Comparison of ENCODE assay signal across 7 cellular contexts in the genomic region with DNA sequence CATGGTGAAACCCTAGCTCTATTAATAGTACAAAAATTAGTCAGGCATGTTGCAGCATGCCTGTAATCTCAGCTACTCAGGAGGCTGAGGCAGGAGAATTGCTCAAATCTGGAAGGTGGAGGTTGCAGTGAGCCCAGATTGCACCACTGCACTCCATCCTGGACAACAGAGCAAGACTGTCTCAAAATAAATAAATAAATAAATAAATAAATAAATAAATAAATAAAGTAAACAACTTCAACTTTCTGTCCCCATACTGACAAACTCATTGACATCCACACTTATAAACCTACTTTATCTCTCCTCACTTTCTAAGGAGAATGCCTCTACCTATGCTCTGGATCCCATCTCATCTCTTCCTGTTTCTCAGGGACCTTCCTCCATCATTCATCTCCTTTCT.
A peak's percentile ranks its signal among the peaks of the same experiment; 100 is the strongest.
DNase-seq lines count a peak whose midpoint lies in the region; ATAC-seq, FAIRE-seq and TF ChIP-seq lines count a peak whose summit lies in the region.
"Not testable (repeated sequence)": the region's sequence is repeated elsewhere in the genome, so short reads cannot be mapped to it uniquely, and the experiment has no call there.

No MANE protein-coding gene starts in this region.

- TF ChIP-seq RAD21 in A549 (conservative IDR thresholded peaks at IDR 0.05 in 1 of 2, IDR thresholded peaks at IDR 0.05 in 1 of 2) = not testable (repeated sequence)

- H3K4me1 ChIP-seq in A549; HEK293 (ENCODE audit: control insufficient read depth, insufficient read depth, low read length); astrocyte (ENCODE audit: insufficient read depth, low read length); endothelial cell of umbilical vein (ENCODE audit: control insufficient read depth, extremely low read depth, insufficient read depth, low read length): not testable (repeated sequence)
- peaks cover 0 to 14% of the 10 kb centered on the region in 2 donors for H3K4me1 ChIP-seq in thyroid gland

- not testable (repeated sequence) for H3K4me3 Mint-ChIP-seq in HFFc6; astrocyte (ENCODE audit: unreplicated experiment)

- not testable (repeated sequence) for DNase-seq in A549 (ENCODE audit: low read depth in 1 of 2, low spot score in 1 of 2); HFFc6; astrocyte (ENCODE audit: low read depth); endothelial cell of umbilical vein (ENCODE audit: low read depth, low spot score); thyroid gland
- peak; percentile 2 for DNase-seq in NCI-H2171 treated with DMSO at 0.1 percent for 48 hours (lab: John Stamatoyannopoulos, UW)

- not testable (repeated sequence) for TF ChIP-seq POLR2A in A549 (IDR thresholded peaks at IDR 0.05; ENCODE audit: low read length); endothelial cell of umbilical vein (IDR thresholded peaks at IDR 0.05; ENCODE audit: low read depth, low read length); thyroid gland (IDR thresholded peaks at IDR 0.05)

- H3K27ac ChIP-seq in A549; HEK293 (ENCODE audit: extremely low read depth, low read depth, low read length); astrocyte (ENCODE audit: low read depth, low read length); endothelial cell of umbilical vein (ENCODE audit: insufficient read depth, low read depth, low read length): not testable (repeated sequence)
- peak overlapping the region in 2 of 3 donors; percentile 51 to 60 for H3K27ac ChIP-seq in thyroid gland

- not testable (repeated sequence) for TF ChIP-seq EP300 in A549 (IDR thresholded peaks at IDR 0.05)

- TF ChIP-seq CTCF in A549 (IDR thresholded peaks at IDR 0.05); HEK293 (tag by site-specific recombination; IDR thresholded peaks at IDR 0.05); HFFc6 (IDR thresholded peaks at IDR 0.05); astrocyte (IDR thresholded peaks at IDR 0.05; ENCODE audit: insufficient read depth, low read depth, low read length); endothelial cell of umbilical vein (IDR thresholded peaks at IDR 0.05; ENCODE audit: extremely low read depth in 1 of 2, insufficient read depth in 1 of 2, low read depth in 1 of 2, low read length in 2 of 2); thyroid gland (IDR thresholded peaks at IDR 0.05): not testable (repeated sequence)

- not testable (repeated sequence) for H3K79me2 ChIP-seq in astrocyte (ENCODE audit: insufficient read depth, low read length); endothelial cell of umbilical vein (ENCODE audit: control insufficient read depth, insufficient read depth, low read length)

- not testable (repeated sequence) for H3K36me3 ChIP-seq in HEK293 (ENCODE audit: control insufficient read depth in 2 of 2, insufficient read depth in 1 of 2, low read length in 2 of 2); astrocyte (ENCODE audit: insufficient read depth, low read length); endothelial cell of umbilical vein (ENCODE audit: control insufficient read depth in 2 of 2, extremely low read depth in 1 of 2, insufficient read depth in 2 of 2, low read length in 2 of 2); thyroid gland

- H3K36me3 Mint-ChIP-seq in HFFc6 (ENCODE audit: low read depth) = peaks cover 32% of the 10 kb centered on the region
- not testable (repeated sequence) for H3K36me3 Mint-ChIP-seq in astrocyte (ENCODE audit: low read depth, unreplicated experiment)

- not testable (repeated sequence) for BruUV-seq in endothelial cell of umbilical vein (replicated peaks; lab: Mats Ljungman, UMichigan)

- not testable (repeated sequence) for H3K9ac ChIP-seq in astrocyte (ENCODE audit: low read length); endothelial cell of umbilical vein (replicated peaks; ENCODE audit: extremely low read depth, insufficient read depth, low read length)

- H3K9me3 Mint-ChIP-seq in HFFc6; astrocyte (ENCODE audit: unreplicated experiment): not testable (repeated sequence)

- dilution Hi-C loops in endothelial cell of umbilical vein (cut with MboI; ENCODE audit: extremely low pct_ligation_motif_present, low sequenced_read_pairs) = not testable (repeated sequence)

- not testable (repeated sequence) for FAIRE-seq in A549 (lab: Jason Lieb, UNC)
- FAIRE-seq in astrocyte (lab: Jason Lieb, UNC) (peak; percentile 58), endothelial cell of umbilical vein (lab: Jason Lieb, UNC) (peak; percentile 54)

- H4K20me1 ChIP-seq in astrocyte (ENCODE audit: insufficient read depth, low read length); endothelial cell of umbilical vein (replicated peaks; ENCODE audit: control insufficient read depth, extremely low read depth, insufficient read depth, low read length): not testable (repeated sequence)

- H3K27me3 ChIP-seq in astrocyte (ENCODE audit: insufficient read depth, low read length); endothelial cell of umbilical vein (ENCODE audit: control insufficient read depth in 2 of 2, insufficient read depth in 2 of 2, low read length in 2 of 2); thyroid gland: not testable (repeated sequence)

- H3K4me3 ChIP-seq in A549; HEK293 (ENCODE audit: low read depth, low read length); astrocyte (ENCODE audit: insufficient read depth, low read depth, low read length); endothelial cell of umbilical vein (replicated peaks in 1 of 3; ENCODE audit: insufficient read depth in 1 of 3, low read depth in 1 of 3, low read length in 3 of 3); thyroid gland (replicated peaks in 1 of 3): not testable (repeated sequence)

- intact Hi-C loops in endothelial cell of umbilical vein (cut with micrococcal nuclease); thyroid gland (cut with DNase I): not testable (repeated sequence)

- peaks cover 26% of the 10 kb centered on the region for H3K4me1 Mint-ChIP-seq in HFFc6 (ENCODE audit: low read depth)
- not testable (repeated sequence) for H3K4me1 Mint-ChIP-seq in astrocyte (ENCODE audit: low read depth, unreplicated experiment)

- CTCF ChIA-PET in A549 (lab: Yijun Ruan, JAX); HEK293 (lab: Yijun Ruan, JAX); endothelial cell of umbilical vein (lab: Charles Lee): not testable (repeated sequence)

- H3K27ac Mint-ChIP-seq in HFFc6 = peak overlapping the region; percentile 34; the same call in 1 of the 2 replicates
- not testable (repeated sequence) for H3K27ac Mint-ChIP-seq in astrocyte (ENCODE audit: unreplicated experiment)

- H2AFZ ChIP-seq in astrocyte (ENCODE audit: low read depth, low read length); endothelial cell of umbilical vein (ENCODE audit: low read depth, low read length): not testable (repeated sequence)

- not testable (repeated sequence) for ATAC-seq in A549

- H3K27me3 Mint-ChIP-seq in HFFc6 (ENCODE audit: insufficient read depth); astrocyte (ENCODE audit: low read depth, unreplicated experiment): not testable (repeated sequence)

- not testable (repeated sequence) for H3K4me2 ChIP-seq in A549; astrocyte (ENCODE audit: low read length); endothelial cell of umbilical vein (ENCODE audit: insufficient read depth, low read length)

- POLR2A ChIA-PET in A549 (lab: Yijun Ruan, JAX); HEK293 (lab: Yijun Ruan, JAX); endothelial cell of umbilical vein (lab: Charles Lee): not testable (repeated sequence)

- H3K9me1 ChIP-seq in endothelial cell of umbilical vein (replicated peaks; ENCODE audit: control insufficient read depth, extremely low read depth, insufficient read depth, low read length) = not testable (repeated sequence)

- not testable (repeated sequence) for H3K9me3 ChIP-seq in A549; HEK293 (ENCODE audit: control insufficient read depth, insufficient read depth, low read depth, low read length); astrocyte (ENCODE audit: insufficient read depth, low read depth, low read length); endothelial cell of umbilical vein (replicated peaks; ENCODE audit: control insufficient read depth, insufficient read depth, low read length); thyroid gland

TF ChIP-seq in A549, 52 proteins besides CTCF, POLR2A, EP300 and RAD21:
- TF ChIP-seq ZC3H11A (IDR thresholded peaks at IDR 0.05) = peak; percentile 75

TF ChIP-seq in HEK293, 187 proteins besides CTCF, POLR2A, EP300 and RAD21 (continues in another document):
- TF ChIP-seq ZNF138 (tag by site-specific recombination; IDR thresholded peaks at IDR 0.05; ENCODE audit: borderline replicate concordance) = 0 out of 2 replicates have a peak, but pooled peaks have one; percentile 69
- TF ChIP-seq ZNF394 (tag by site-specific recombination; IDR thresholded peaks at IDR 0.05; ENCODE audit: borderline replicate concordance) = peak; percentile 90
- TF ChIP-seq ZNF121 (tag by site-specific recombination; IDR thresholded peaks at IDR 0.05) = peak; percentile 39; the same call in 1 of the 2 replicates
- peak; percentile 83; the same call in 1 of the 2 replicates for TF ChIP-seq ZNF19 (tag by site-specific recombination; IDR thresholded peaks at IDR 0.05; ENCODE audit: low read depth)
- TF ChIP-seq GFI1B (tag by site-specific recombination; IDR thresholded peaks at IDR 0.05) = peak; percentile 74
